In genomic region chr1:202417146-202417545, GRCh38 we compare ENCODE assay signal across 8 cellular contexts.
DNase-seq lines count a peak whose midpoint lies in the region; ATAC-seq and TF ChIP-seq lines count a peak whose summit lies in the region.
"Not testable (repeated sequence)": the region's sequence is repeated elsewhere in the genome, so short reads cannot be mapped to it uniquely, and the experiment has no call there.

No MANE protein-coding gene starts in this region.

- not testable (repeated sequence) for H4K5ac ChIP-seq in H9 (ENCODE audit: insufficient read length, low read depth, low read length); mesendoderm (ENCODE audit: low read length)

- not testable (repeated sequence) for H2BK15ac ChIP-seq in H9 (ENCODE audit: low read depth, low read length); mesendoderm (replicated peaks; ENCODE audit: low read depth)

- peak; percentile 52 for ATAC-seq in SK-N-SH treated with all-trans-retinoic acid at 6 μM for 48 hours

- not testable (repeated sequence) for H2BK120ac ChIP-seq in H9 (ENCODE audit: low read depth, low read length, poor library complexity, severe bottlenecking); mesendoderm (ENCODE audit: low read depth, low read length); trophoblast cell (ENCODE audit: insufficient read depth, low read length, poor library complexity)

- H3K36me3 ChIP-seq in cardiac muscle cell; mesendoderm (ENCODE audit: control insufficient read depth, insufficient read depth, low read length); trophoblast cell (ENCODE audit: control insufficient read depth in 1 of 2, insufficient read depth in 2 of 2, low read length in 2 of 2): not testable (repeated sequence)

- not testable (repeated sequence) for H3K27ac ChIP-seq in H9 (ENCODE audit: insufficient read length, low read depth, low read length); mesendoderm (ENCODE audit: low read depth, low read length); trophoblast cell (ENCODE audit: low read depth, low read length)
- H3K27ac ChIP-seq in cingulate gyrus (ENCODE audit: low read depth, low read length) (peak overlapping the region; percentile 65), cardiac muscle cell (peak overlapping the region; percentile 59), substantia nigra (ENCODE audit: low read depth, low read length, poor library complexity, severe bottlenecking) (peak overlapping the region; percentile 81)

- H3K23ac ChIP-seq in H9 (ENCODE audit: insufficient read length, low read depth, low read length); mesendoderm (ENCODE audit: low read length); trophoblast cell (ENCODE audit: low read length): not testable (repeated sequence)

- not testable (repeated sequence) for DNase-seq in H9; cardiac muscle cell (ENCODE audit: low read depth in 1 of 2, low spot score in 1 of 2); substantia nigra (lab: John Stamatoyannopoulos, UW)
- DNase-seq in mesendoderm (peak; percentile 27), trophoblast cell (peak; percentile 14 to 69)

- H3K56ac ChIP-seq in H9 (ENCODE audit: insufficient read length, low read depth, low read length); mesendoderm (ENCODE audit: low read length): not testable (repeated sequence)

- not testable (repeated sequence) for H2BK20ac ChIP-seq in H9 (ENCODE audit: low read depth, low read length, poor library complexity, severe bottlenecking)

- H4K12ac ChIP-seq in trophoblast cell (ENCODE audit: low read depth, low read length) = not testable (repeated sequence)

- H3K4me1 Mint-ChIP-seq in H9 (peaks cover 30 to 33% of the 10 kb centered on the region in 2 experiments), brain (peaks cover 30% of the 10 kb centered on the region)

- not testable (repeated sequence) for H3K4me3 ChIP-seq in cardiac muscle cell; mesendoderm (ENCODE audit: low read length); trophoblast cell (ENCODE audit: low read depth, low read length)

- H3K27ac Mint-ChIP-seq in H9 (peak overlapping the region in 2 of 3 experiments; percentile 76 to 78; a peak in 3 of 7 replicates), brain (peak overlapping the region in 3 of 5 experiments; percentile 20 to 91 (median 79))

- not testable (repeated sequence) for H2AK5ac ChIP-seq in H9 (ENCODE audit: insufficient read length, low read length); mesendoderm (ENCODE audit: low read length); trophoblast cell (ENCODE audit: low read length)

- WGBS in H9 (ENCODE audit: extremely low coverage, insufficient read length, low lambda C conversion rate) = no CpG with 5 or more reads among the region's 4 CpGs
- no CpG with 5 or more reads among the region's 4 CpGs for WGBS in mesendoderm (ENCODE audit: extremely low coverage, insufficient coverage, low lambda C conversion rate)
- WGBS in trophoblast cell (ENCODE audit: extremely low coverage, insufficient coverage, insufficient read length) = no CpG with 5 or more reads among the region's 4 CpGs

- not testable (repeated sequence) for H3K27me3 Mint-ChIP-seq in H9 (ENCODE audit: low read depth); brain

- H3K14ac ChIP-seq in H9 (ENCODE audit: insufficient read depth, low read length); trophoblast cell (ENCODE audit: low read length): not testable (repeated sequence)

- not testable (repeated sequence) for H3K23me2 ChIP-seq in H9 (ENCODE audit: insufficient read length, low read depth, low read length, poor library complexity, severe bottlenecking)

- H3K4me1 ChIP-seq in H9 (ENCODE audit: insufficient read depth, low read length); mesendoderm (ENCODE audit: control insufficient read depth, low read depth, low read length); trophoblast cell (ENCODE audit: control insufficient read depth in 1 of 2, insufficient read depth in 2 of 2, low read length in 2 of 2): not testable (repeated sequence)
- peaks cover 33% of the 10 kb centered on the region for H3K4me1 ChIP-seq in cardiac muscle cell (ENCODE audit: low read depth)

- not testable (repeated sequence) for H3K9me3 ChIP-seq in H9 (ENCODE audit: control insufficient read depth, low read depth, low read length); cardiac muscle cell (ENCODE audit: low read depth); trophoblast cell (ENCODE audit: insufficient read depth, low read depth, low read length)

- not testable (repeated sequence) for H3K79me2 ChIP-seq in H9 (ENCODE audit: insufficient read depth, low read length); mesendoderm (ENCODE audit: control insufficient read depth, insufficient read depth, low read length); trophoblast cell (ENCODE audit: control insufficient read depth, insufficient read depth, low read length, poor library complexity)

- H3K18ac ChIP-seq in H9 (ENCODE audit: insufficient read length, low read depth, low read length); mesendoderm (ENCODE audit: low read length); trophoblast cell (ENCODE audit: low read length): not testable (repeated sequence)

- not testable (repeated sequence) for H4K20me1 ChIP-seq in H9 (ENCODE audit: control insufficient read depth, insufficient read depth, insufficient read length)

- H3K4me2 ChIP-seq in H9 (ENCODE audit: insufficient read depth, insufficient read length, low read length); mesendoderm (ENCODE audit: low read length); trophoblast cell (ENCODE audit: low read length): not testable (repeated sequence)

- not testable (repeated sequence) for TF ChIP-seq CTCF in H9 (conservative IDR thresholded peaks at IDR 0.05); brain (conservative IDR thresholded peaks at IDR 0.05); cardiac muscle cell (IDR thresholded peaks at IDR 0.05; ENCODE audit: low read depth, low read length)

- H3K9ac ChIP-seq in H9 (ENCODE audit: extremely low read depth, insufficient read length, low read length); mesendoderm (ENCODE audit: low read length); trophoblast cell (ENCODE audit: low read length): not testable (repeated sequence)

- H3K27me3 ChIP-seq in H9 (ENCODE audit: insufficient read depth, low read length); cardiac muscle cell; mesendoderm (ENCODE audit: insufficient read depth, low read length, poor library complexity); trophoblast cell (ENCODE audit: insufficient read depth, low read length): not testable (repeated sequence)

- H4K8ac ChIP-seq in H9 (replicated peaks; ENCODE audit: insufficient read length, low read depth, low read length); mesendoderm (ENCODE audit: low read depth, low read length); trophoblast cell (ENCODE audit: low read depth, low read length): not testable (repeated sequence)

- H3T11ph ChIP-seq in H9 (ENCODE audit: low read length) = not testable (repeated sequence)

- not testable (repeated sequence) for H3K79me1 ChIP-seq in H9 (ENCODE audit: insufficient read depth, low read depth, low read length, poor library complexity, severe bottlenecking); mesendoderm (ENCODE audit: low read length); trophoblast cell (ENCODE audit: low read length)

- H2BK5ac ChIP-seq in H9 (ENCODE audit: insufficient read length, low read length); mesendoderm (ENCODE audit: low read length); trophoblast cell (ENCODE audit: low read depth, low read length, poor library complexity): not testable (repeated sequence)

- not testable (repeated sequence) for H3K4me3 Mint-ChIP-seq in H9, brain

- not testable (repeated sequence) for H4K91ac ChIP-seq in H9 (ENCODE audit: insufficient read length, low read depth, low read length); trophoblast cell (ENCODE audit: low read depth, low read length)

- not testable (repeated sequence) for H3K9me3 Mint-ChIP-seq in H9, brain

- not testable (repeated sequence) for H3K36me3 Mint-ChIP-seq in H9 (ENCODE audit: insufficient read depth in 1 of 3, low read depth in 3 of 3); brain

- not testable (repeated sequence) for H3K4ac ChIP-seq in H9 (ENCODE audit: low read depth, low read length); mesendoderm (ENCODE audit: low read depth, low read length); trophoblast cell (ENCODE audit: low read depth, low read length)

- H2AFZ ChIP-seq in H9 (ENCODE audit: low read length); trophoblast cell (ENCODE audit: insufficient read depth, low read length, poor library complexity): not testable (repeated sequence)

- H2BK12ac ChIP-seq in H9 (ENCODE audit: insufficient read length, low read depth, low read length); trophoblast cell (ENCODE audit: low read length): not testable (repeated sequence)
